Comparison of ENCODE assay signal across 8 cellular contexts in the genomic region with DNA sequence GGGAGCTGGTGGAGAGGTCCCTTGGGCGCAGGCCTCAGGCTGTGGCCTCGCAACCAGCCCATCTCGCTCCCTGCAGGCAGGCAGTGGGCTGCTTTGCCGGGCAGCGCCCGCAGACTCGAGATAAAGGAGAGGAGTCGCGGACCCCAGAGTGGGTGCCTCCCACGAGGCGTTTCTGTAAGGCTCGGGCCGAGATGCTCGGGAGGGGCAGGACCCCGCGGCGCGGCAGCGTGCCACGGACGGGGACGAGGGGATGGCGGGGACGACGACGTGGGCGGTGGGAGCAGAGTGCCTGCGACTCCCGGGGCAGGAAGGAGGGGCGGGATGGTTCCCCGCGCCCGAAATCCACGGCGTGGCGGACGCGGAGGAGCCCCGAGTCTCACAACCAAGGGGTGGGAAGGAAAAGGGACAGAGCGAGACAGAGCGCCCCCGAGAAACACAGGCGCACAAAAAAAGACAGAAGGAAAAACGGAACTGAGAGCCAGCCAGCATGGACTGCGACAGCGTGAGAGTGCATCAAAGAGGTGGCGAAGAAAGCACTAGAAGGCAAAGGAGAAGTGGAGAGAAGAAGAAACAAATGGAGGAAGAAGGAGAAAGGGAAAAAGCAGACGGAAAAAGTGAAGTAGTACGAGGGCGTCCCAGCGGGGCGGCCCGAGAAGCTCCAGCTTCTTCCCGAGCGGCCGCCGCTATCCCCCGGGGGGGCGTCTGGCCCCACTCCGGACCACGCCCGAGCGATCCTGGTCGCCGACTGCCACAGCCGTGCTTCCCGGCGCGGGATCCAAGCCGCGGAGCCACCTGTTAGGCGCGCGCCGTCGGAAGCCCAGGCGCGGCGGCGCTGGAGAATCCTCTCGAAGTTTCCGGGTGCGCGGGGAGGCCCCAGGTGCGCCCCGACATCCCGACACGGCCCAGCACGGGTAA. TPM values are rescaled to one million over a fixed set of nuclear protein-coding genes. Genes with fewer than 3 reads are reported as not detected.
DNase-seq lines count a peak whose midpoint lies in the region; ATAC-seq and TF ChIP-seq lines count a peak whose summit lies in the region.

No MANE protein-coding gene starts in this region.

- no peaks in the 10 kb centered on the region for H3K36me3 ChIP-seq in rectal smooth muscle tissue (ENCODE audit: control insufficient read depth, insufficient read depth, low read length)

- DNase-seq in NCI-H524 (lab: John Stamatoyannopoulos, UW), result peak; percentile 1 to 37
- DNase-seq in NCI-H524 treated with DMSO at 0.1 percent for 48 hours (lab: John Stamatoyannopoulos, UW), result no peak
- DNase-seq in KG1 (lab: John Stamatoyannopoulos, UW), result peak; percentile 28
- DNase-seq in coronary artery (ENCODE audit: low spot score), result no peak
- no peak for DNase-seq in ureter (ENCODE audit: low spot score)
- DNase-seq in effector CD8-positive, alpha-beta T cell (lab: John Stamatoyannopoulos, UW), result no peak

- no peak for TF ChIP-seq CTCF in coronary artery (IDR thresholded peaks at IDR 0.05)

- H3K4me1 ChIP-seq in rectal smooth muscle tissue (ENCODE audit: control insufficient read depth, insufficient read depth, low read length), result no peaks in the 10 kb centered on the region

- no peak overlapping the region for H3K27ac ChIP-seq in coronary artery
- H3K27ac ChIP-seq in rectal smooth muscle tissue (ENCODE audit: low read depth, low read length), result no peak overlapping the region

- H3K27me3 ChIP-seq in rectal smooth muscle tissue (ENCODE audit: control insufficient read depth, insufficient read depth, low read length), result peaks cover 7% of the 10 kb centered on the region

- H3K4me3 ChIP-seq in coronary artery, result peak overlapping the region; percentile 72
- H3K4me3 ChIP-seq in rectal smooth muscle tissue (ENCODE audit: low read length), result peak overlapping the region; percentile 56

- ATAC-seq in GM21723 (IDR thresholded peaks at IDR 0.05; ENCODE audit: unreplicated experiment), result peak; percentile 56

- H3K9ac ChIP-seq in rectal smooth muscle tissue (ENCODE audit: low read length), result no peak overlapping the region

RNA-seq across cellular contexts. Expression of gene BEND4, which starts 1.5 kb away (rescaled TPM):
- 0.18 TPM for total RNA-seq in ureter

Comparison
In these comparisons a context has a peak if more than half of its experiments do, and no peak if none do; other contexts are left out.
1. DNase-seq: peak in NCI-H524 (2 of 2) and KG1 (single experiment); none in NCI-H524 treated with DMSO at 0.1 percent for 48 hours (single experiment), coronary artery (single experiment), ureter (single experiment) and effector CD8-positive, alpha-beta T cell (single experiment).